16 cellular contexts compared by ENCODE assay signal in genomic region chr19:17868669-17869068, GRCh38. TPM values are rescaled to one million over a fixed set of nuclear protein-coding genes. Genes with fewer than 3 reads are reported as not detected.
"Had no signal": no experiment of that assay in that cellular context is flagged by ENCODE, and none has a peak within 500 bp of the region (broad histone marks: within the 10 kb centered on the region; RNA-seq: fewer than 3 reads in every experiment).

No MANE protein-coding gene starts in this region.

- H2AFZ ChIP-seq: parathyroid adenoma had no signal

- H3K27ac Mint-ChIP-seq: stimulated activated effector memory CD8-positive, alpha-beta T cell treated with anti-CD3 and anti-CD28 coated beads, Interleukin-12 subunit alpha, Interleukin-12 subunit beta, amount 100 ng/mL, for 72 hours; T-helper 2 cell treated with Interferon-gamma antibody and Interleukin-4, amounts not matched to agents 5 μg/mL and 100 μg/mL, for 36 hours had no signal

- H3K4me3 ChIP-seq: dorsolateral prefrontal cortex, gastroesophageal sphincter, lung, thyroid gland, uterus had no signal

- H3K9me3 ChIP-seq: gastroesophageal sphincter, thyroid gland, uterus had no signal

- DNase-seq: activated effector memory CD4-positive, alpha-beta T cell treated with Interleukin-2 at 50 U/mL for 16 hours; dorsolateral prefrontal cortex; erythroblast; left colon; retina; SW 1271; thyroid gland; uterus had no signal

- H3K4me3 Mint-ChIP-seq: stimulated activated effector memory CD8-positive, alpha-beta T cell treated with anti-CD3 and anti-CD28 coated beads, Interleukin-12 subunit alpha, Interleukin-12 subunit beta, amount 100 ng/mL, for 72 hours; T-helper 2 cell treated with Interferon-gamma antibody and Interleukin-4, amounts not matched to agents 5 μg/mL and 100 μg/mL, for 36 hours had no signal

- H3K27ac ChIP-seq: gastroesophageal sphincter, parathyroid adenoma, thyroid gland, uterus had no signal

- H3K9me3 Mint-ChIP-seq: stimulated activated effector memory CD8-positive, alpha-beta T cell treated with anti-CD3 and anti-CD28 coated beads, Interleukin-12 subunit alpha, Interleukin-12 subunit beta, amount 100 ng/mL, for 72 hours; T-helper 2 cell treated with Interferon-gamma antibody and Interleukin-4, amounts not matched to agents 5 μg/mL and 100 μg/mL, for 36 hours had no signal

- ATAC-seq: activated CD4-positive, CD25-positive, alpha-beta regulatory T cell treated with anti-CD3 and anti-CD28 coated beads, Interleukin-2, amount 50 U/mL, for 24 hours; gastroesophageal sphincter; left colon; stimulated activated effector memory CD8-positive, alpha-beta T cell treated with anti-CD3 and anti-CD28 coated beads, Interleukin-12 subunit alpha, Interleukin-12 subunit beta, amount 100 ng/mL, for 72 hours had no signal

- H3K79me2 ChIP-seq: parathyroid adenoma had no signal

- H3K4me1 ChIP-seq: parathyroid adenoma, uterus had no signal

- H3K36me3 ChIP-seq: uterus had no signal

RNA-seq across cellular contexts. Expression of gene SLC5A5, which starts 3.1 kb away (rescaled TPM):
- total RNA-seq: astrocyte, left colon, uterus had no signal

RNA-seq across cellular contexts. Expression of gene INSL3, which starts 47.4 kb away (rescaled TPM):
- total RNA-seq: astrocyte, bronchial epithelial cell, gastroesophageal sphincter, left colon, lung, uterus had no signal
